Comparison of ENCODE assay signal across 9 cellular contexts in genomic region chr14:61847861-61848260, GRCh38. TPM values are rescaled to one million over a fixed set of nuclear protein-coding genes. Genes with fewer than 3 reads are reported as not detected.
"Had no signal": no experiment of that assay in that cellular context is flagged by ENCODE, and none has a peak within 500 bp of the region (broad histone marks: within the 10 kb centered on the region; RNA-seq: fewer than 3 reads in every experiment).

No MANE protein-coding gene starts in this region.

- H3K4me3 ChIP-seq: GM12878 had no signal

- ATAC-seq: GM12878 had no signal

- FAIRE-seq: G401.6, GM12878, GM12891, GM12892, GM18507, GM19239 had no signal

- DNase-seq: GDM1, GF-D8 had no signal

RNA-seq across cellular contexts. Expression of gene SYT16, which starts 35.4 kb away (rescaled TPM):
- total RNA-seq: G401 had no signal
